Comparison of ENCODE assay signal across 12 cellular contexts in genomic region chr10:70889291-70889690, GRCh38. TPM values are rescaled to one million over a fixed set of nuclear protein-coding genes. Genes with fewer than 3 reads are reported as not detected.
DNase-seq lines count a peak whose midpoint lies in the region; ATAC-seq, FAIRE-seq and TF ChIP-seq lines count a peak whose summit lies in the region.
"Had no signal": no experiment of that assay in that cellular context is flagged by ENCODE, and none has a peak within 500 bp of the region (broad histone marks: within the 10 kb centered on the region; RNA-seq: fewer than 3 reads in every experiment).

No MANE protein-coding gene starts in this region.

- intact Hi-C loops in activated B cell treated with CpG ODN at 0.5 μM for 24 hours (cut with micrococcal nuclease): loop anchor here (2.0 to 10.0 kb wide), 3 partner anchors 74 to 744 kb away; partner anchors contain the start of genes PPA1, SGPL1 and TYSND1
- intact Hi-C loops in ascending aorta (cut with DNase I): loop anchor here (2.0 to 10.0 kb wide), 3 partner anchors 72 to 664 kb away; no protein-coding TSS in a partner anchor

- peak overlapping the region; percentile 4 for H2AFZ ChIP-seq in ACC112 (ENCODE audit: low read length, unreplicated experiment)

- no peaks in the 10 kb centered on the region for H3K27me3 ChIP-seq in ACC112 (ENCODE audit: insufficient read depth, low read length)
- H3K27me3 ChIP-seq in iPS-18a (ENCODE audit: control insufficient read depth, insufficient read depth, low read length): no peaks in the 10 kb centered on the region
- H3K27me3 ChIP-seq in ascending aorta: no peaks in the 10 kb centered on the region
- H3K27me3 ChIP-seq: left lung had no signal

- H3K9me3 ChIP-seq in iPS-18a (ENCODE audit: control insufficient read depth, low read depth, low read length) (no peaks in the 10 kb centered on the region), ascending aorta (no peaks in the 10 kb centered on the region)
- H3K9me3 ChIP-seq: left lung had no signal

- POLR2A ChIA-PET in activated B cell treated with CpG ODN at 0.5 μM for 24 hours (lab: Charles Lee): no interaction called here

- ATAC-seq in activated B cell treated with CpG ODN at 0.5 μM for 24 hours (ENCODE audit: low read depth): no peak

- CTCF ChIA-PET in activated B cell treated with CpG ODN at 0.5 μM for 24 hours (lab: Charles Lee): no interaction called here

- H3K27ac Mint-ChIP-seq in activated B cell treated with CpG ODN at 0.5 μM for 24 hours: no peak overlapping the region

- H3K36me3 ChIP-seq in ACC112 (ENCODE audit: insufficient read depth, low read length) (no peaks in the 10 kb centered on the region), iPS-18a (ENCODE audit: control insufficient read depth, low read depth, low read length) (peaks cover 3% of the 10 kb centered on the region), ascending aorta (peaks cover 0 to 14% of the 10 kb centered on the region in 2 donors)

- H3K27ac ChIP-seq in ACC112 (ENCODE audit: low read depth, low read length): no peak overlapping the region
- no peak overlapping the region for H3K27ac ChIP-seq in iPS-18a (ENCODE audit: low read length)
- no peak overlapping the region for H3K27ac ChIP-seq in ascending aorta

- TF ChIP-seq POLR2A in GM12892 (IDR thresholded peaks at IDR 0.05; ENCODE audit: low read depth, low read length): no peak

- no peak overlapping the region for H3K9ac ChIP-seq in iPS-18a (ENCODE audit: low read length)

- H3K27me3 Mint-ChIP-seq in activated B cell treated with CpG ODN at 0.5 μM for 24 hours: no peaks in the 10 kb centered on the region

- FAIRE-seq in GM12892 (lab: Jason Lieb, UNC): peak; percentile 51
- FAIRE-seq: RCC 7860, TTC549 had no signal

- H3K79me2 ChIP-seq in ACC112 (ENCODE audit: control insufficient read depth, insufficient read depth, low read length, unreplicated experiment): no peaks in the 10 kb centered on the region

- H3K4me1 Mint-ChIP-seq in activated B cell treated with CpG ODN at 0.5 μM for 24 hours: peaks cover 8% of the 10 kb centered on the region

- H3K9me3 Mint-ChIP-seq in activated B cell treated with CpG ODN at 0.5 μM for 24 hours: no peaks in the 10 kb centered on the region

- H3K4me1 ChIP-seq in ACC112 (ENCODE audit: control insufficient read depth, insufficient read depth, low read length, unreplicated experiment): peaks cover 22% of the 10 kb centered on the region
- H3K4me1 ChIP-seq in iPS-18a (ENCODE audit: control insufficient read depth, low read depth, low read length): peaks cover 26% of the 10 kb centered on the region
- peaks cover 0 to 3% of the 10 kb centered on the region in 2 donors for H3K4me1 ChIP-seq in ascending aorta

- TF ChIP-seq CTCF in activated B cell treated with CpG ODN at 0.5 μM for 24 hours (IDR thresholded peaks at IDR 0.05): no peak
- no peak for TF ChIP-seq CTCF in ascending aorta (IDR thresholded peaks at IDR 0.05)

- DNase-seq in GM12892 (ENCODE audit: insufficient read length) (no peak), activated B cell treated with CpG ODN at 0.5 μM for 24 hours (no peak), HPDE6-E6E7 (ENCODE audit: extremely low spot score) (no peak), ascending aorta (ENCODE audit: low spot score in 2 of 2) (no peak), NCI-H1436 (lab: John Stamatoyannopoulos, UW) (no peak)
- DNase-seq in NK-92 treated with Interleukin-12 subunit alpha and Interleukin-12 subunit beta, amount 100 ng/mL, for 24 hours (lab: John Stamatoyannopoulos, UW): no peak
- DNase-seq: left lung, NCI-H2107 had no signal

- peaks cover 12% of the 10 kb centered on the region for H3K36me3 Mint-ChIP-seq in activated B cell treated with CpG ODN at 0.5 μM for 24 hours (ENCODE audit: low read depth)

- peak overlapping the region; percentile 88 for H3K4me3 ChIP-seq in ACC112 (ENCODE audit: low read depth, low read length)
- peak overlapping the region; percentile 69 for H3K4me3 ChIP-seq in iPS-18a (ENCODE audit: low read length)
- H3K4me3 ChIP-seq in ascending aorta: peak overlapping the region in 1 of 2 donors; percentile 80

- peak overlapping the region; percentile 84 for H3K4me3 Mint-ChIP-seq in activated B cell treated with CpG ODN at 0.5 μM for 24 hours

RNA-seq across cellular contexts. Expression of gene PCBD1, which starts 0.9 kb away (rescaled TPM):
- polyA plus RNA-seq in GM12892 (2012; ENCODE audit: missing spikeins): 48.9 TPM
- 37.3 and 41.4 TPM in 2 replicates for total RNA-seq in activated B cell treated with CpG ODN at 0.5 μM for 24 hours
- 45.8 TPM for total RNA-seq in ascending aorta
